ENCODE assay signal across 21 cellular contexts in the genomic region with DNA sequence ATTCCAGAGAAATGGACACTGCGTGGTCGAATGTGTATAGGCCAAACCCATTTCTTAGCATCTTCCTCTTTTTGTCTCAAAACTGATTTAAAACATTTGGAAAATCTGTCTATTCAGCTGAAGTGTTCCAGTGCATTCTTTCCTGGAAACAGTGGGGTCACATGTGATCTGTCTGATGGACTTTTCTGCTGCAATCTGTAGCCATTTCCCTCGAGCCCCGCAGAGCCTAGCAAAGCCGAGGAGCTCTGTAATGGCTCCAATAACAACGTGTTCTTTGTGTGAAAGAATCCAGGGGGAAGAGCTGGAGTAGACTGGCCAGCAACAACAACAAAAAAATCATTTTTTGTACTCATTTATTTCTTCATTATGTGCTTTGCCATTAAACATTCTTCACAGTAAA.
DNase-seq lines count a peak whose midpoint lies in the region; ATAC-seq, FAIRE-seq and TF ChIP-seq lines count a peak whose summit lies in the region.
"Had no signal": no experiment of that assay in that cellular context is flagged by ENCODE, and none has a peak within 500 bp of the region (broad histone marks: within the 10 kb centered on the region; RNA-seq: fewer than 3 reads in every experiment).

No MANE protein-coding gene starts in this region.

- ATAC-seq in natural killer cell = no peak
- ATAC-seq in GM19395 (IDR thresholded peaks at IDR 0.05; ENCODE audit: unreplicated experiment) = no peak
- ATAC-seq: activated naive CD4-positive, alpha-beta T cell treated with anti-CD3 and anti-CD28 coated beads, Interleukin-2, amount 50 U/mL, for 72 hours had no signal

- no peak overlapping the region for H2BK15ac ChIP-seq in neuronal stem cell (ENCODE audit: low read length)

- H3K36me3 ChIP-seq in astrocyte (ENCODE audit: insufficient read depth, low read length) (no peaks in the 10 kb centered on the region), left ventricle myocardium inferior (no peaks in the 10 kb centered on the region), neuronal stem cell (replicated peaks in 1 of 2; ENCODE audit: control insufficient read depth in 2 of 2, insufficient read depth in 2 of 2, low read length in 2 of 2) (no peaks in the 10 kb centered on the region)
- H3K36me3 ChIP-seq: BLaER1 had no signal

- H3K14ac ChIP-seq in neuronal stem cell (ENCODE audit: low read length) = no peak overlapping the region

- H3K9me3 ChIP-seq in astrocyte (ENCODE audit: insufficient read depth, low read depth, low read length) = no peaks in the 10 kb centered on the region
- no peaks in the 10 kb centered on the region for H3K9me3 ChIP-seq in left ventricle myocardium inferior (replicated peaks)
- H3K9me3 ChIP-seq in neuronal stem cell (replicated peaks in 1 of 2; ENCODE audit: control insufficient read depth in 2 of 2, insufficient read depth in 1 of 2, low read depth in 1 of 2, low read length in 2 of 2) = no peaks in the 10 kb centered on the region
- H3K9me3 ChIP-seq: BLaER1 had no signal

- H2AK5ac ChIP-seq in neuronal stem cell (ENCODE audit: low read depth, low read length) = no peak overlapping the region

- H2BK120ac ChIP-seq in neuronal stem cell (ENCODE audit: low read depth, low read length) = no peak overlapping the region

- H3K4me1 ChIP-seq in astrocyte (ENCODE audit: insufficient read depth, low read length) = peaks cover 23% of the 10 kb centered on the region
- H3K4me1 ChIP-seq in left ventricle myocardium inferior = no peaks in the 10 kb centered on the region
- peaks cover 0 to 10% of the 10 kb centered on the region in 2 donors for H3K4me1 ChIP-seq in neuronal stem cell (ENCODE audit: control insufficient read depth in 2 of 2, insufficient read depth in 1 of 2, low read depth in 1 of 2, low read length in 2 of 2)
- H3K4me1 ChIP-seq: BLaER1 had no signal

- no peak overlapping the region for H4K91ac ChIP-seq in neuronal stem cell (ENCODE audit: low read depth, low read length, poor library complexity)

- H3K27me3 ChIP-seq in astrocyte (ENCODE audit: insufficient read depth, low read length) (no peaks in the 10 kb centered on the region), left ventricle myocardium inferior (ENCODE audit: low read depth) (no peaks in the 10 kb centered on the region), neuronal stem cell (ENCODE audit: control insufficient read depth in 3 of 3, insufficient read depth in 3 of 3, low read depth in 1 of 3, low read length in 3 of 3) (no peaks in the 10 kb centered on the region)
- H3K27me3 ChIP-seq: BLaER1 had no signal

- H2BK12ac ChIP-seq in neuronal stem cell (ENCODE audit: low read length) = no peak overlapping the region

- H3K9me3 Mint-ChIP-seq in astrocyte (ENCODE audit: unreplicated experiment) (no peaks in the 10 kb centered on the region), natural killer cell (no peaks in the 10 kb centered on the region)
- H3K9me3 Mint-ChIP-seq: activated naive CD4-positive, alpha-beta T cell treated with anti-CD3 and anti-CD28 coated beads, Interleukin-2, amount 50 U/mL, for 72 hours; nephron progenitor cell had no signal

- H3K4me3 ChIP-seq in astrocyte (ENCODE audit: insufficient read depth, low read depth, low read length) (no peak overlapping the region), left ventricle myocardium inferior (no peak overlapping the region), neuronal stem cell (ENCODE audit: low read length in 2 of 2) (no peak overlapping the region)
- H3K4me3 ChIP-seq: BLaER1 had no signal

- intact Hi-C loops in left ventricle myocardium inferior (cut with micrococcal nuclease) = no loop called here
- intact Hi-C loops in natural killer cell (cut with micrococcal nuclease) = no loop called here

- H2BK5ac ChIP-seq in neuronal stem cell (ENCODE audit: low read length) = no peak overlapping the region

- POLR2A ChIA-PET in GM10248 (lab: Yijun Ruan, JAX) = no interaction called here

- H4K20me1 ChIP-seq in astrocyte (ENCODE audit: insufficient read depth, low read length) = no peaks in the 10 kb centered on the region
- H4K20me1 ChIP-seq: BLaER1 had no signal

- no peak overlapping the region for H3K23ac ChIP-seq in neuronal stem cell (ENCODE audit: low read depth, low read length, poor library complexity)

- H3K27me3 Mint-ChIP-seq in astrocyte (ENCODE audit: low read depth, unreplicated experiment) (no peaks in the 10 kb centered on the region), natural killer cell (ENCODE audit: low read depth in 2 of 2) (peaks cover 0 to 37% of the 10 kb centered on the region in 2 donors)

- no peaks in the 10 kb centered on the region for H3K79me2 ChIP-seq in astrocyte (ENCODE audit: insufficient read depth, low read length)

- TF ChIP-seq CTCF in astrocyte (IDR thresholded peaks at IDR 0.05; ENCODE audit: insufficient read depth, low read depth, low read length) (no peak), left ventricle myocardium inferior (IDR thresholded peaks at IDR 0.05; ENCODE audit: borderline replicate concordance) (no peak), GM10248 (IDR thresholded peaks at IDR 0.05; ENCODE audit: control extremely low read depth, extremely low read depth, low read depth, missing control alignments) (no peak), natural killer cell (IDR thresholded peaks at IDR 0.05) (no peak)

- no peaks in the 10 kb centered on the region for H3K79me1 ChIP-seq in neuronal stem cell (ENCODE audit: low read depth, low read length)

- CTCF ChIA-PET in GM10248 (lab: Yijun Ruan, JAX) = interaction anchor here (1.8 kb wide), 1 partner anchor 11 kb away, joined by 6 read pairs; no protein-coding TSS in a partner anchor

- H3K27ac ChIP-seq in astrocyte (ENCODE audit: low read depth, low read length) = peak overlapping the region; percentile 64
- peak overlapping the region; percentile 10 for H3K27ac ChIP-seq in left ventricle myocardium inferior (replicated peaks)
- peak overlapping the region; percentile 45 for H3K27ac ChIP-seq in neuronal stem cell (replicated peaks; ENCODE audit: low read length)
- H3K27ac ChIP-seq: BLaER1, RWPE1 had no signal

- H3K36me3 Mint-ChIP-seq in astrocyte (ENCODE audit: low read depth, unreplicated experiment) (no peaks in the 10 kb centered on the region), natural killer cell (no peaks in the 10 kb centered on the region)
- H3K36me3 Mint-ChIP-seq: activated naive CD4-positive, alpha-beta T cell treated with anti-CD3 and anti-CD28 coated beads, Interleukin-2, amount 50 U/mL, for 72 hours had no signal

- no peak overlapping the region for H4K8ac ChIP-seq in neuronal stem cell (ENCODE audit: low read depth, low read length)

- H3K9ac ChIP-seq in astrocyte (ENCODE audit: low read length) (peak overlapping the region; percentile 21), neuronal stem cell (ENCODE audit: low read depth, low read length, poor library complexity) (no peak overlapping the region)
- H3K9ac ChIP-seq: BLaER1 had no signal

- no CpG with 5 or more reads among the region's 6 CpGs for WGBS in neuronal stem cell (ENCODE audit: extremely low coverage in 2 of 2, insufficient read length in 2 of 2, insufficient replicate concordance in 1 of 2), 2 donors

- no peak for FAIRE-seq in astrocyte (lab: Jason Lieb, UNC)
- FAIRE-seq: urothelium cell line had no signal

- H3K4me1 Mint-ChIP-seq in astrocyte (ENCODE audit: low read depth, unreplicated experiment) (peaks cover 25% of the 10 kb centered on the region), natural killer cell (no peaks in the 10 kb centered on the region)

- peak overlapping the region; percentile 43 for H3K4me2 ChIP-seq in astrocyte (ENCODE audit: low read length)
- H3K4me2 ChIP-seq in neuronal stem cell (ENCODE audit: insufficient read depth, low read length, poor library complexity, severe bottlenecking) = no peak overlapping the region
- H3K4me2 ChIP-seq: BLaER1 had no signal

- no peak overlapping the region for H3K4ac ChIP-seq in neuronal stem cell (ENCODE audit: low read length)

- DNase-seq in COLO829 (ENCODE audit: low spot score) = peak; percentile 16
- DNase-seq in astrocyte (ENCODE audit: low read depth) = no peak
- no peak for DNase-seq in left ventricle myocardium inferior
- DNase-seq in neuronal stem cell (ENCODE audit: low spot score) = peak; percentile 26
- DNase-seq in GM10248 (ENCODE audit: extremely low spot score) = no peak
- DNase-seq in natural killer cell = no peak
- no peak for DNase-seq in DMS79 treated with DMSO at 0.1 percent for 48 hours (lab: John Stamatoyannopoulos, UW)
- DNase-seq: activated CD4-positive, CD25-positive, alpha-beta regulatory T cell treated with anti-CD3 and anti-CD28 coated beads, Interleukin-2, amount 50 U/mL, for 72 hours; Calu3; dermis blood vessel endothelial cell; hippocampal formation; mesendoderm; NCI-H1105 treated with DMSO at 0.1 percent for 48 hours; NCI-H2081 treated with DMSO at 0.1 percent for 48 hours; NCI-H524; nephron progenitor cell had no signal

- H3K4me3 Mint-ChIP-seq in astrocyte (ENCODE audit: unreplicated experiment) (no peak overlapping the region), natural killer cell (no peak overlapping the region)
- H3K4me3 Mint-ChIP-seq: nephron progenitor cell had no signal

- H3K27ac Mint-ChIP-seq in astrocyte (ENCODE audit: unreplicated experiment) (peak overlapping the region; percentile 59), natural killer cell (no peak overlapping the region)
- H3K27ac Mint-ChIP-seq: activated naive CD4-positive, alpha-beta T cell treated with anti-CD3 and anti-CD28 coated beads, Interleukin-2, amount 50 U/mL, for 72 hours; nephron progenitor cell had no signal

- H3K18ac ChIP-seq in neuronal stem cell (ENCODE audit: low read length) = no peak overlapping the region

- H2AFZ ChIP-seq in astrocyte (ENCODE audit: low read depth, low read length) (peak overlapping the region; percentile 53), neuronal stem cell (ENCODE audit: low read length) (peak overlapping the region; percentile 69)

Comparison
In these comparisons a context has a peak if more than half of its experiments do, and no peak if none do; other contexts are left out.
1. DNase-seq: peak in COLO829 (single experiment) and neuronal stem cell (single experiment); none in astrocyte (single experiment), left ventricle myocardium inferior (single experiment), GM10248 (single experiment), natural killer cell (single experiment) and DMS79 treated with DMSO at 0.1 percent for 48 hours (single experiment).
2. H3K27ac ChIP-seq: peak in every context shown above with its lines; median percentile 64 in astrocyte; 45 in neuronal stem cell; 10 in left ventricle myocardium inferior.